26 cellular contexts compared by ENCODE assay signal in the genomic region with DNA sequence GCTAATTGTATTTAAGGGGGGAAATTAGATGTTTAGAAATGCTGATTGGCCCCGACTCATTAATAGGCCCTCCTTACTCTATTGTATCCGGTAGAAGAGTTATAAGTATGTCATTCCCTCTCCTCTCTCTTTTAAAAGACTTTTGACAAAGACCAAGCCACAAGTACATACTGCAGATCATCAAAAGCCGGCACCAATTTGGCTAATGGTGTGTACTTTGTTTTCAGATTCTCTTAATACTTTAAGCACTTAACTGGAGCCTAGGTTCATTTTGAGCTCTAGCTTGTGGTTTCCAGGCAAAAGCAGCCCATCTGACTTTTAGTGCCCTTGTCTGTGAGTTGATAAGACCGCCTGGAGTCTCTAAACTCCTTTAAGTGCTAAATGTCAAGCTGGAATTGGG.
DNase-seq lines count a peak whose midpoint lies in the region; TF ChIP-seq lines count a peak whose summit lies in the region.
"Had no signal": no experiment of that assay in that cellular context is flagged by ENCODE, and none has a peak within 500 bp of the region (broad histone marks: within the 10 kb centered on the region; RNA-seq: fewer than 3 reads in every experiment).

No MANE protein-coding gene starts in this region.

- no peak for TF ChIP-seq RAD21 in SK-N-SH (IDR thresholded peaks at IDR 0.05; ENCODE audit: low read length)

- H3K4me3 ChIP-seq in SK-N-SH (ENCODE audit: low read depth in 2 of 2, low read length in 1 of 2) (no peak overlapping the region), brain microvascular endothelial cell (ENCODE audit: low read depth, low read length) (no peak overlapping the region)
- H3K4me3 ChIP-seq: dorsolateral prefrontal cortex, thoracic aorta had no signal

- in situ Hi-C loops in brain microvascular endothelial cell (cut with HindIII; ENCODE audit: low pct_ligation_motif_present, low sequenced_read_pairs), result no loop called here

- no peaks in the 10 kb centered on the region for H3K9me2 ChIP-seq in SK-N-SH

- H3F3A ChIP-seq in SK-N-SH (replicated peaks; ENCODE audit: insufficient read depth), result no peaks in the 10 kb centered on the region

- peak overlapping the region; percentile 65 for H3K27ac Mint-ChIP-seq in mesothelial cell of epicardium
- H3K27ac Mint-ChIP-seq: HFFc6, nephron had no signal

- no peaks in the 10 kb centered on the region for H3K27me3 Mint-ChIP-seq in mesothelial cell of epicardium (ENCODE audit: low read depth)

- CTCF ChIA-PET in SK-N-SH (lab: Yijun Ruan, JAX), result interaction anchor here (1.1 to 1.6 kb wide), 2 partner anchors 10 to 415 kb away, joined by 3 to 5 read pairs; no protein-coding TSS in a partner anchor

- no peaks in the 10 kb centered on the region for H3K36me3 ChIP-seq in SK-N-SH (replicated peaks in 1 of 2; ENCODE audit: control insufficient read depth in 1 of 2, insufficient read depth in 2 of 2, low read length in 1 of 2)
- H3K36me3 ChIP-seq in brain microvascular endothelial cell (replicated peaks), result no peaks in the 10 kb centered on the region
- H3K36me3 ChIP-seq: thoracic aorta had no signal

- peak overlapping the region in 1 of 2 experiments; percentile 39; a peak in 1 of 4 replicates for H3K27ac ChIP-seq in SK-N-SH (ENCODE audit: low read depth in 2 of 2, low read length in 1 of 2)
- H3K27ac ChIP-seq in brain microvascular endothelial cell, result no peak overlapping the region
- H3K27ac ChIP-seq in caudate nucleus (ENCODE audit: low read depth, low read length), result no peak overlapping the region
- H3K27ac ChIP-seq: C4-2B, dorsolateral prefrontal cortex, epithelial cell of prostate, thoracic aorta had no signal

- WGBS in SK-N-SH (ENCODE audit: low lambda C conversion rate), result 30% methylated on average over 4 of the region's 4 CpGs

- no peaks in the 10 kb centered on the region for H3K9me3 ChIP-seq in SK-N-SH
- H3K9me3 ChIP-seq: thoracic aorta had no signal

- H3K4me1 Mint-ChIP-seq in mesothelial cell of epicardium, result peaks cover 47% of the 10 kb centered on the region

- H3K27me3 ChIP-seq in SK-N-SH (ENCODE audit: insufficient read depth), result no peaks in the 10 kb centered on the region
- H3K27me3 ChIP-seq in brain microvascular endothelial cell (replicated peaks), result no peaks in the 10 kb centered on the region
- H3K27me3 ChIP-seq: dorsolateral prefrontal cortex had no signal

- POLR2A ChIA-PET in SK-N-SH (lab: Yijun Ruan, JAX), result no interaction called here

- no peaks in the 10 kb centered on the region for H3K79me2 ChIP-seq in SK-N-SH (ENCODE audit: insufficient read depth)

- DNase-seq in DMS79 treated with DMSO at 0.1 percent for 48 hours (lab: John Stamatoyannopoulos, UW), result peak; percentile 74
- peak; percentile 40 for DNase-seq in NCI-H1436 treated with DMSO at 0.1 percent for 48 hours (lab: John Stamatoyannopoulos, UW)
- peak; percentile 14 for DNase-seq in SK-N-SH
- DNase-seq in mesothelial cell of epicardium (ENCODE audit: low spot score in 2 of 2, unreplicated experiment in 2 of 2), result no peak
- no peak for DNase-seq in brain microvascular endothelial cell
- no peak for DNase-seq in caudate nucleus (lab: John Stamatoyannopoulos, UW)
- DNase-seq in SIG-M5 treated with dmso at 0.1 percent for 504 hours (lab: John Stamatoyannopoulos, UW; ENCODE audit: unreplicated experiment), result no peak
- DNase-seq in GM10266 (ENCODE audit: extremely low spot score), result no peak
- DNase-seq: activated CD4-positive, alpha-beta T cell treated with anti-CD3 and anti-CD28 coated beads, Interleukin-2, amount 50 U/mL, for 4 hours; activated gamma-delta T cell treated with Interleukin-2 at 50 U/mL for 16 hours; amniotic stem cell; dorsolateral prefrontal cortex; foreskin melanocyte; GDM1; HFFc6; left cardiac atrium; NCI-H1694 treated with DMSO at 0.1 percent for 48 hours; posterior cingulate gyrus; Right ventricle myocardium superior; stimulated activated CD4-positive, alpha-beta T cell treated with anti-CD3 and anti-CD28 coated beads, Interleukin-2, amount 100 ng/mL, for 24 hours; stimulated activated naive CD4-positive, alpha-beta T cell; T-helper 1 cell had no signal

- no peak overlapping the region for H3K4me2 ChIP-seq in SK-N-SH

- H3K4me1 ChIP-seq in SK-N-SH (ENCODE audit: control insufficient read depth in 1 of 2, insufficient read depth in 2 of 2, low read depth in 1 of 2, low read length in 1 of 2), result peaks cover 0 to 12% of the 10 kb centered on the region in 2 experiments; a peak in 1 of 4 replicates

- no peaks in the 10 kb centered on the region for H4K20me1 ChIP-seq in SK-N-SH (ENCODE audit: insufficient read depth)

- no peak overlapping the region for H3K4me3 Mint-ChIP-seq in mesothelial cell of epicardium
- H3K4me3 Mint-ChIP-seq: HFFc6, nephron had no signal

- no peaks in the 10 kb centered on the region for H3K36me3 Mint-ChIP-seq in mesothelial cell of epicardium

- H3K9ac ChIP-seq in SK-N-SH, result no peak overlapping the region

- TF ChIP-seq CTCF in SK-N-SH (IDR thresholded peaks at IDR 0.05) (no peak), mesothelial cell of epicardium (IDR thresholded peaks at IDR 0.05; ENCODE audit: unreplicated experiment) (no peak), brain microvascular endothelial cell (IDR thresholded peaks at IDR 0.05; ENCODE audit: low read depth, low read length, missing control alignments) (no peak), GM10266 (IDR thresholded peaks at IDR 0.05; ENCODE audit: control insufficient read depth, insufficient read depth, low read depth, missing control alignments) (no peak)

- no peak for TF ChIP-seq EP300 in SK-N-SH (IDR thresholded peaks at IDR 0.05; ENCODE audit: borderline replicate concordance in 1 of 2, low read depth in 1 of 2, low read length in 1 of 2)

- no peaks in the 10 kb centered on the region for H3K9me3 Mint-ChIP-seq in mesothelial cell of epicardium
- H3K9me3 Mint-ChIP-seq: nephron had no signal

- H2AFZ ChIP-seq in SK-N-SH (ENCODE audit: low read depth), result no peak overlapping the region

TF ChIP-seq in SK-N-SH, 30 proteins besides CTCF, POLR2A, EP300 and RAD21:
- TF ChIP-seq GABPA (IDR thresholded peaks at IDR 0.05; ENCODE audit: low read depth), result no peak
- no peak for TF ChIP-seq RXRA (IDR thresholded peaks at IDR 0.05; ENCODE audit: borderline replicate concordance, low read depth)
- TF ChIP-seq, protein P1, sequence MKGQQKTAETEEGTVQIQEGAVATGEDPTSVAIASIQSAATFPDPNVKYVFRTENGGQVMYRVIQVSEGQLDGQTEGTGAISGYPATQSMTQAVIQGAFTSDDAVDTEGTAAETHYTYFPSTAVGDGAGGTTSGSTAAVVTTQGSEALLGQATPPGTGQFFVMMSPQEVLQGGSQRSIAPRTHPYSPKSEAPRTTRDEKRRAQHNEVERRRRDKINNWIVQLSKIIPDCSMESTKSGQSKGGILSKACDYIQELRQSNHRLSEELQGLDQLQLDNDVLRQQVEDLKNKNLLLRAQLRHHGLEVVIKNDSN (IDR thresholded peaks at IDR 0.05; ENCODE audit: borderline replicate concordance, low read depth), result no peak
- no peak for TF ChIP-seq SMC3 (IDR thresholded peaks at IDR 0.05; ENCODE audit: low read depth, low read length)
- no peak for TF ChIP-seq MXI1 (IDR thresholded peaks at IDR 0.05; ENCODE audit: low read depth, low read length)
- TF ChIP-seq FOSL2 (IDR thresholded peaks at IDR 0.05; ENCODE audit: borderline replicate concordance, low read depth), result no peak
- no peak for TF ChIP-seq SIN3A (IDR thresholded peaks at IDR 0.05; ENCODE audit: borderline replicate concordance, low read depth, low read length)
- TF ChIP-seq FOXJ3 (CRISPR knock-in tag; IDR thresholded peaks at IDR 0.05), result no peak
- no peak for TF ChIP-seq REST (IDR thresholded peaks at IDR 0.05; ENCODE audit: low read depth, low read length)
- TF ChIP-seq TEAD4 (IDR thresholded peaks at IDR 0.05; ENCODE audit: borderline replicate concordance, insufficient read depth), result no peak
- TF ChIP-seq FOXM1 (IDR thresholded peaks at IDR 0.05; ENCODE audit: low read depth), result no peak
- TF ChIP-seq, protein P2, sequence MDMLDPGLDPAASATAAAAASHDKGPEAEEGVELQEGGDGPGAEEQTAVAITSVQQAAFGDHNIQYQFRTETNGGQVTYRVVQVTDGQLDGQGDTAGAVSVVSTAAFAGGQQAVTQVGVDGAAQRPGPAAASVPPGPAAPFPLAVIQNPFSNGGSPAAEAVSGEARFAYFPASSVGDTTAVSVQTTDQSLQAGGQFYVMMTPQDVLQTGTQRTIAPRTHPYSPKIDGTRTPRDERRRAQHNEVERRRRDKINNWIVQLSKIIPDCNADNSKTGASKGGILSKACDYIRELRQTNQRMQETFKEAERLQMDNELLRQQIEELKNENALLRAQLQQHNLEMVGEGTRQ (IDR thresholded peaks at IDR 0.05; ENCODE audit: borderline replicate concordance, low read depth, low read length), result no peak
- no peak for TF ChIP-seq EZH2phosphoT487 (IDR thresholded peaks at IDR 0.05; ENCODE audit: borderline replicate concordance, low read depth)

Comparison
In these comparisons a context has a peak if more than half of its experiments do, and no peak if none do; other contexts are left out.
1. DNase-seq: peak in DMS79 treated with DMSO at 0.1 percent for 48 hours (single experiment), NCI-H1436 treated with DMSO at 0.1 percent for 48 hours (single experiment) and SK-N-SH (single experiment); none in mesothelial cell of epicardium (0 of 2), brain microvascular endothelial cell (single experiment), caudate nucleus (0 of 61), SIG-M5 treated with dmso at 0.1 percent for 504 hours (single experiment) and GM10266 (single experiment).